In the genomic region with DNA sequence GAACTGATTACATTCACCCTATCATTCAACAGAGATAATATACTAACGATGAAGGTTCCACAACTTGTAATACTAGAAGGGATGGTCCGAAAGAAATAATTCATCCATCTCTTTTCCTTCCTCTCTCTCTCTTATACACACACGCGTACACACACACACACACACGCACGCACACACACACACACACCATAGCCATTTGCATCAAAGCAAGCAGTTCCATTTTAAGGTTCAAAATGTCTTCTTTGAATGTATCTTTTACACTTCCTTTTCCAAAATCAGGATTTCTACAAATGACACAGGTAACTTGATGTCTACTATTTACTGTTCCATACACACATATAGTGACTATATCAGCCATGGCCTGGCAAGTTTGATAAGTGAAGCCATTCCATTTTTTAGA, we compare ENCODE assay signal across 1 cellular context.
TF ChIP-seq lines count a peak whose summit lies in the region.

No MANE protein-coding gene starts in this region.

TF ChIP-seq in HCT116, 20 proteins besides CTCF, POLR2A, EP300 and RAD21 (continued from another document):
- TF ChIP-seq ZNF274 (IDR thresholded peaks at IDR 0.05; ENCODE audit: low read depth, low read length): no peak
- TF ChIP-seq SRF (IDR thresholded peaks at IDR 0.05; ENCODE audit: low read depth): no peak
- TF ChIP-seq MAX (IDR thresholded peaks at IDR 0.05): no peak
- no peak for TF ChIP-seq CEBPB (IDR thresholded peaks at IDR 0.05; ENCODE audit: low read depth)
- TF ChIP-seq, protein P1, sequence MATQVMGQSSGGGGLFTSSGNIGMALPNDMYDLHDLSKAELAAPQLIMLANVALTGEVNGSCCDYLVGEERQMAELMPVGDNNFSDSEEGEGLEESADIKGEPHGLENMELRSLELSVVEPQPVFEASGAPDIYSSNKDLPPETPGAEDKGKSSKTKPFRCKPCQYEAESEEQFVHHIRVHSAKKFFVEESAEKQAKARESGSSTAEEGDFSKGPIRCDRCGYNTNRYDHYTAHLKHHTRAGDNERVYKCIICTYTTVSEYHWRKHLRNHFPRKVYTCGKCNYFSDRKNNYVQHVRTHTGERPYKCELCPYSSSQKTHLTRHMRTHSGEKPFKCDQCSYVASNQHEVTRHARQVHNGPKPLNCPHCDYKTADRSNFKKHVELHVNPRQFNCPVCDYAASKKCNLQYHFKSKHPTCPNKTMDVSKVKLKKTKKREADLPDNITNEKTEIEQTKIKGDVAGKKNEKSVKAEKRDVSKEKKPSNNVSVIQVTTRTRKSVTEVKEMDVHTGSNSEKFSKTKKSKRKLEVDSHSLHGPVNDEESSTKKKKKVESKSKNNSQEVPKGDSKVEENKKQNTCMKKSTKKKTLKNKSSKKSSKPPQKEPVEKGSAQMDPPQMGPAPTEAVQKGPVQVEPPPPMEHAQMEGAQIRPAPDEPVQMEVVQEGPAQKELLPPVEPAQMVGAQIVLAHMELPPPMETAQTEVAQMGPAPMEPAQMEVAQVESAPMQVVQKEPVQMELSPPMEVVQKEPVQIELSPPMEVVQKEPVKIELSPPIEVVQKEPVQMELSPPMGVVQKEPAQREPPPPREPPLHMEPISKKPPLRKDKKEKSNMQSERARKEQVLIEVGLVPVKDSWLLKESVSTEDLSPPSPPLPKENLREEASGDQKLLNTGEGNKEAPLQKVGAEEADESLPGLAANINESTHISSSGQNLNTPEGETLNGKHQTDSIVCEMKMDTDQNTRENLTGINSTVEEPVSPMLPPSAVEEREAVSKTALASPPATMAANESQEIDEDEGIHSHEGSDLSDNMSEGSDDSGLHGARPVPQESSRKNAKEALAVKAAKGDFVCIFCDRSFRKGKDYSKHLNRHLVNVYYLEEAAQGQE (IDR thresholded peaks at IDR 0.05; ENCODE audit: low read depth): no peak
- TF ChIP-seq CBX3 (IDR thresholded peaks at IDR 0.05; ENCODE audit: low read depth): no peak
- no peak for TF ChIP-seq YY1 (IDR thresholded peaks at IDR 0.05; ENCODE audit: extremely low read depth, insufficient replicate concordance, low read depth, low read length)
- TF ChIP-seq EGR1 (IDR thresholded peaks at IDR 0.05; ENCODE audit: low read depth): no peak
- no peak for TF ChIP-seq ELF1 (IDR thresholded peaks at IDR 0.05; ENCODE audit: borderline replicate concordance, low read depth)
- TF ChIP-seq SP1 (IDR thresholded peaks at IDR 0.05; ENCODE audit: low read depth): no peak
- TF ChIP-seq EZH2phosphoT487 (IDR thresholded peaks at IDR 0.05; ENCODE audit: borderline replicate concordance): no peak
- no peak for TF ChIP-seq SIN3A (IDR thresholded peaks at IDR 0.05; ENCODE audit: low read depth)
- TF ChIP-seq ZBTB33 (IDR thresholded peaks at IDR 0.05; ENCODE audit: extremely low read depth, insufficient replicate concordance, low read length): no peak
